ENCODE assay signal across 8 cellular contexts in the genomic region with DNA sequence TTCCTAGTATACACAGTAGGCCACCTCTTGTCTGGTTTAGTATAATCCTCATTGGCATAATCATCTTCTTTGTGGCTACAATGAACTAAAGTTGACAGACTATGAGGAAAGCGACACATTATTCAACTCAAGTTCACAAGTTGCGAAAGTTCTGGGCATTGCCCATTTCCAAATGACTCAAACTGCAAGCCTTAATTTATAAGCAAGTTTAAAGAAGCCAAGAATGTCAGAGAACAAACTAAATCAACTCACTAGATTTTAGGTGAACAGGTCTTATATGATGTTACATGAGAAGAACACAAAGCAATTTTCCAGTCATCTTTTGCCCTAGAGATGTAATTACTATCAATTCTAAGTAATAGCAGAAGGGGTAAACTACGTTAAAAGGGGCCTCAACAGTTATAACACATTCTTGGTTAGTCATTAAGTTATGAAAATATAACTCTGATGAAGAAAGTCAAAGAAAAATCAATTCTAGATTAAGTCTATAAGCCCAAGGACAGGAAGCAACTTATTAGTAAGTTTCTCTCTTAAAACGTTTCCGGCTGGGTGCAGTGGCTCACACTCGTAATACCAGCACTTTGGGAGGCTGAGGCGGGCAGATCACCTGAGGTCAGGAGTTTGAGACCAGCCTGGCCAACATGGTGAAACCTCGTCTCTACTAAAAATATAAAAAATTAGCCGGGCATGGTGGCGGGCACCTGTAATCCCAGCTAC. TPM values are rescaled to one million over a fixed set of nuclear protein-coding genes. Genes with fewer than 3 reads are reported as not detected.
A peak's percentile ranks its signal among the peaks of the same experiment; 100 is the strongest.
DNase-seq lines count a peak whose midpoint lies in the region; ATAC-seq, FAIRE-seq and TF ChIP-seq lines count a peak whose summit lies in the region.

No MANE protein-coding gene starts in this region.

- H3K9ac ChIP-seq in kidney (ENCODE audit: low read length in 2 of 2) = no peak overlapping the region

- H3K4me3 ChIP-seq in skeletal muscle cell (ENCODE audit: low read depth, low read length) (no peak overlapping the region), kidney (ENCODE audit: low read length in 2 of 2) (no peak overlapping the region), testis (no peak overlapping the region)

- H3K27ac Mint-ChIP-seq in activated naive CD8-positive, alpha-beta T cell treated with anti-CD3 and anti-CD28 coated beads, Interleukin-2, amount 10 ng/mL, durations not matched to agents 7 days and 5 days = peak overlapping the region; percentile 57

- no peaks in the 10 kb centered on the region for H3K27me3 Mint-ChIP-seq in activated naive CD8-positive, alpha-beta T cell treated with anti-CD3 and anti-CD28 coated beads, Interleukin-2, amount 10 ng/mL, durations not matched to agents 7 days and 5 days

- no peak for FAIRE-seq in kidney (lab: Jason Lieb, UNC)

- DNase-seq in activated naive CD8-positive, alpha-beta T cell treated with anti-CD3 and anti-CD28 coated beads, Interleukin-2, amount 10 ng/mL, durations not matched to agents 7 days and 5 days = no peak
- DNase-seq in skeletal muscle cell (ENCODE audit: low read depth) (peak; percentile 72), kidney (no peak), SK-N-DZ (ENCODE audit: low spot score) (no peak), testis (no peak)

- no peaks in the 10 kb centered on the region for H3K9me3 Mint-ChIP-seq in activated naive CD8-positive, alpha-beta T cell treated with anti-CD3 and anti-CD28 coated beads, Interleukin-2, amount 10 ng/mL, durations not matched to agents 7 days and 5 days

- H3K9me3 ChIP-seq in kidney (ENCODE audit: control insufficient read depth in 1 of 2, low read length in 2 of 2) (no peaks in the 10 kb centered on the region), testis (no peaks in the 10 kb centered on the region)

- POLR2A ChIA-PET in activated naive CD8-positive, alpha-beta T cell treated with anti-CD3 and anti-CD28 coated beads, Interleukin-2, amount 10 ng/mL, durations not matched to agents 7 days and 5 days (lab: Charles Lee) = interaction anchor here (1.0 kb wide), 1 partner anchor 146 kb away, joined by 3 read pairs; no protein-coding TSS in a partner anchor

- ATAC-seq in GM18867 (IDR thresholded peaks at IDR 0.05; ENCODE audit: unreplicated experiment) (peak; percentile 47), HG03575 (IDR thresholded peaks at IDR 0.05; ENCODE audit: extremely low read depth, insufficient number of reproducible peaks, low FRiP score, unreplicated experiment) (peak; percentile 31), GM21367 (IDR thresholded peaks at IDR 0.05; ENCODE audit: unreplicated experiment) (no peak)
- peak; percentile 20 for ATAC-seq in activated naive CD8-positive, alpha-beta T cell treated with anti-CD3 and anti-CD28 coated beads, Interleukin-2, amount 10 ng/mL, durations not matched to agents 7 days and 5 days (ENCODE audit: low read depth)

- H3K27ac ChIP-seq in kidney (ENCODE audit: low read depth in 2 of 2, low read length in 2 of 2) (no peak overlapping the region), testis (no peak overlapping the region)

- WGBS in testis, 2 donors = 84 to 88% methylated on average over 10 of the region's 10 CpGs

- peaks cover 23 to 30% of the 10 kb centered on the region in 2 donors for H3K4me1 ChIP-seq in kidney (ENCODE audit: control insufficient read depth in 1 of 2, insufficient read depth in 1 of 2, low read depth in 1 of 2, low read length in 2 of 2)
- H3K4me1 ChIP-seq in testis = peaks cover 2% of the 10 kb centered on the region

- peaks cover 21% of the 10 kb centered on the region for H3K36me3 Mint-ChIP-seq in activated naive CD8-positive, alpha-beta T cell treated with anti-CD3 and anti-CD28 coated beads, Interleukin-2, amount 10 ng/mL, durations not matched to agents 7 days and 5 days

- TF ChIP-seq CTCF in kidney (IDR thresholded peaks at IDR 0.05; ENCODE audit: borderline replicate concordance, extremely low read depth, insufficient read depth) = no peak
- no peak for TF ChIP-seq CTCF in testis (IDR thresholded peaks at IDR 0.05)

- H3K27me3 ChIP-seq in testis = no peaks in the 10 kb centered on the region

- peak overlapping the region; percentile 49 for H3K4me3 Mint-ChIP-seq in activated naive CD8-positive, alpha-beta T cell treated with anti-CD3 and anti-CD28 coated beads, Interleukin-2, amount 10 ng/mL, durations not matched to agents 7 days and 5 days

- no peak for TF ChIP-seq POLR2A in testis (IDR thresholded peaks at IDR 0.05)

- intact Hi-C loops in kidney (cut with DNase I) = no loop called here
- intact Hi-C loops in testis (cut with DNase I; ENCODE audit: low total_unique reads) = loop anchor here (10.0 kb wide), 1 partner anchor 147 kb away; no protein-coding TSS in a partner anchor

- peaks cover 54% of the 10 kb centered on the region for H3K4me1 Mint-ChIP-seq in activated naive CD8-positive, alpha-beta T cell treated with anti-CD3 and anti-CD28 coated beads, Interleukin-2, amount 10 ng/mL, durations not matched to agents 7 days and 5 days

- H3K36me3 ChIP-seq in kidney (ENCODE audit: control insufficient read depth in 1 of 2, insufficient read depth in 2 of 2, low read length in 2 of 2) (no peaks in the 10 kb centered on the region), testis (ENCODE audit: low read depth, missing control alignments) (no peaks in the 10 kb centered on the region)

RNA-seq across cellular contexts. Expression of gene PICALM, which starts 21.5 kb away (rescaled TPM):
- total RNA-seq in activated naive CD8-positive, alpha-beta T cell treated with anti-CD3 and anti-CD28 coated beads, Interleukin-2, amount 10 ng/mL, durations not matched to agents 7 days and 5 days = 100 to 1,000 TPM; 103 to 115 TPM
- total RNA-seq in kidney (244 TPM), testis (100 to 1,000 TPM; 217 to 237 TPM)
- polyA plus RNA-seq in kidney (ENCODE audit: insufficient read depth, low read depth, low replicate concordance) (118 TPM), testis (ENCODE audit: insufficient read depth, low read depth, low replicate concordance) (156 TPM)
- polyA plus RNA-seq in SK-N-DZ (2014; cell fraction: cytosol; rRNA removed) = 59.8 and 73.2 TPM in 2 replicates
- 35.7 and 77.3 TPM in 2 replicates for polyA plus RNA-seq in SK-N-DZ (2014; cell fraction: nucleus; rRNA removed)
